Comparison of ENCODE assay signal across 22 cellular contexts in the genomic region with DNA sequence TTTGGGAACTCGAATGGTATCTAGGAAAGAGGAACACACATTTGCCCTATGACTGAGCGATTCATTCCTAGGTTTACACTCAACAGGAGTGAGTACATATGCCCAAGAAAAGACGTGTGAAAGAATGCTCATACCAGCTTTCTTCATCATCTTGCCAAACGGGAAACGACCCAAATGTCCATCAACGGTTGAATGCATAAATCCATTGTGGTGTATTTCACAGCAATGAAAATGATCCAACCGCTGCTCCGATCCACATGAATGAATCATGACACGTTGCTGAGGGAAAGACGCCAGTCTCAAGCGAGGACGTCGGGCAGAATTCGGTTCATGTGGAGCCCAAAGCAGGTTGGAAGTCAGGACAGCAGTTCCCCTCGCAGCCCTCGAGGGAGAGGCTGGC.
DNase-seq lines count a peak whose midpoint lies in the region; TF ChIP-seq lines count a peak whose summit lies in the region.
"Had no signal": no experiment of that assay in that cellular context is flagged by ENCODE, and none has a peak within 500 bp of the region (broad histone marks: within the 10 kb centered on the region; RNA-seq: fewer than 3 reads in every experiment).

No MANE protein-coding gene starts in this region.

- no peak overlapping the region for H3K4me3 ChIP-seq in astrocyte of the cerebellum (ENCODE audit: low read depth, low read length)
- no peak overlapping the region for H3K4me3 ChIP-seq in suprapubic skin
- H3K4me3 ChIP-seq: gastroesophageal sphincter, HAP-1, upper lobe of left lung had no signal

- in situ Hi-C loops in astrocyte of the cerebellum (cut with HindIII; ENCODE audit: low sequenced_read_pairs) = no loop called here

- peaks cover 45% of the 10 kb centered on the region for H3K27me3 ChIP-seq in suprapubic skin
- H3K27me3 ChIP-seq: upper lobe of left lung had no signal

- no peak for TF ChIP-seq POLR2A in suprapubic skin (IDR thresholded peaks at IDR 0.05)

- DNase-seq in astrocyte of the cerebellum (ENCODE audit: low read depth) (peak; percentile 74), kidney glomerular epithelial cell (lab: John Stamatoyannopoulos, UW) (peak; percentile 63), mesenteric fat pad (ENCODE audit: low spot score) (no peak), suprapubic skin (ENCODE audit: low spot score in 2 of 2) (no peak), nucleus accumbens (lab: John Stamatoyannopoulos, UW) (no peak)
- no peak for DNase-seq in stimulated activated CD4-positive, alpha-beta T cell treated with anti-CD3 and anti-CD28 coated beads, Interleukin-4, amount 100 ng/mL, for 1 hour
- DNase-seq: activated effector memory CD4-positive, alpha-beta T cell treated with anti-CD3 and anti-CD28 coated beads, Interleukin-2, amount 50 U/mL, for 16 hours; activated naive CD8-positive, alpha-beta T cell treated with anti-CD3 and anti-CD28 coated beads, Interleukin-2, amount 50 U/mL, for 24 hours; left cardiac atrium; MM.1S; NCI-H146; NCI-H2171; nephron progenitor cell; SIG-M5; small intestine; stimulated activated CD4-positive, alpha-beta T cell treated with anti-CD3 and anti-CD28 coated beads, Interleukin-2, amount 100 ng/mL, for 48 hours; stimulated activated naive CD8-positive, alpha-beta T cell treated with anti-CD3 and anti-CD28 coated beads, Interleukin-15, Interleukin-2, amounts not matched to agents 100 U/mL and 50 U/mL, for 24 hours; T-helper 1 cell; upper lobe of left lung had no signal

- H3K27ac ChIP-seq in suprapubic skin = no peak overlapping the region
- H3K27ac ChIP-seq: gastroesophageal sphincter, upper lobe of left lung had no signal

- peak; percentile 95 for TF ChIP-seq EP300 in Ishikawa (IDR thresholded peaks at IDR 0.05; ENCODE audit: borderline replicate concordance)
- TF ChIP-seq EP300 in suprapubic skin (IDR thresholded peaks at IDR 0.05) = no peak

- WGBS in suprapubic skin = 75% methylated on average over 16 of the region's 16 CpGs

- H3K36me3 ChIP-seq in suprapubic skin = no peaks in the 10 kb centered on the region
- H3K36me3 ChIP-seq: gastroesophageal sphincter, HAP-1, upper lobe of left lung had no signal

- no peaks in the 10 kb centered on the region for H3K4me1 ChIP-seq in suprapubic skin
- H3K4me1 ChIP-seq: gastroesophageal sphincter, HAP-1, upper lobe of left lung had no signal

- H3K9me3 ChIP-seq in suprapubic skin = no peaks in the 10 kb centered on the region
- H3K9me3 ChIP-seq: HAP-1, upper lobe of left lung had no signal

- TF ChIP-seq CTCF in astrocyte of the cerebellum (IDR thresholded peaks at IDR 0.05; ENCODE audit: low read depth, low read length, missing control alignments) = no peak
- TF ChIP-seq CTCF in suprapubic skin (IDR thresholded peaks at IDR 0.05) = no peak

- peak; percentile 13; the same call in 1 of the 2 replicates for TF ChIP-seq RAD21 in Ishikawa (IDR thresholded peaks at IDR 0.05; ENCODE audit: low read depth)

TF ChIP-seq in Ishikawa, 13 proteins besides CTCF, POLR2A, EP300 and RAD21:
- TF ChIP-seq NFIC (IDR thresholded peaks at IDR 0.05) = peak; percentile 92
- TF ChIP-seq ZBTB7A (IDR thresholded peaks at IDR 0.05; ENCODE audit: low read depth) = no peak
- peak; percentile 92 for TF ChIP-seq TEAD4 (IDR thresholded peaks at IDR 0.05)
- TF ChIP-seq YY1 (IDR thresholded peaks at IDR 0.05; ENCODE audit: low read depth) = 0 out of 2 replicates have a peak, but pooled peaks have one; percentile 39
- no peak for TF ChIP-seq TAF1 (IDR thresholded peaks at IDR 0.05; ENCODE audit: low read depth)
- TF ChIP-seq, protein P1, sequence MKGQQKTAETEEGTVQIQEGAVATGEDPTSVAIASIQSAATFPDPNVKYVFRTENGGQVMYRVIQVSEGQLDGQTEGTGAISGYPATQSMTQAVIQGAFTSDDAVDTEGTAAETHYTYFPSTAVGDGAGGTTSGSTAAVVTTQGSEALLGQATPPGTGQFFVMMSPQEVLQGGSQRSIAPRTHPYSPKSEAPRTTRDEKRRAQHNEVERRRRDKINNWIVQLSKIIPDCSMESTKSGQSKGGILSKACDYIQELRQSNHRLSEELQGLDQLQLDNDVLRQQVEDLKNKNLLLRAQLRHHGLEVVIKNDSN (IDR thresholded peaks at IDR 0.05) = no peak
- peak; percentile 56; the same call in 1 of the 2 replicates for TF ChIP-seq CEBPB (IDR thresholded peaks at IDR 0.05)
- TF ChIP-seq FOXM1 (IDR thresholded peaks at IDR 0.05; ENCODE audit: borderline replicate concordance, low read depth) = peak; percentile 77; the same call in 1 of the 2 replicates
- TF ChIP-seq EGR1 (IDR thresholded peaks at IDR 0.05) = no peak
- TF ChIP-seq, protein P2, sequence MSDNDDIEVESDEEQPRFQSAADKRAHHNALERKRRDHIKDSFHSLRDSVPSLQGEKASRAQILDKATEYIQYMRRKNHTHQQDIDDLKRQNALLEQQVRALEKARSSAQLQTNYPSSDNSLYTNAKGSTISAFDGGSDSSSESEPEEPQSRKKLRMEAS (IDR thresholded peaks at IDR 0.05) = peak; percentile 92
- peak; percentile 90 for TF ChIP-seq TCF12 (IDR thresholded peaks at IDR 0.05; ENCODE audit: low read depth)

Comparison
In these comparisons a context has a peak if more than half of its experiments do, and no peak if none do; other contexts are left out.
1. DNase-seq: peak in astrocyte of the cerebellum (single experiment) and kidney glomerular epithelial cell (single experiment); none in mesenteric fat pad (single experiment), stimulated activated CD4-positive, alpha-beta T cell treated with anti-CD3 and anti-CD28 coated beads, Interleukin-4, amount 100 ng/mL, for 1 hour (single experiment), suprapubic skin (0 of 2) and nucleus accumbens (0 of 56).